In the genomic region with DNA sequence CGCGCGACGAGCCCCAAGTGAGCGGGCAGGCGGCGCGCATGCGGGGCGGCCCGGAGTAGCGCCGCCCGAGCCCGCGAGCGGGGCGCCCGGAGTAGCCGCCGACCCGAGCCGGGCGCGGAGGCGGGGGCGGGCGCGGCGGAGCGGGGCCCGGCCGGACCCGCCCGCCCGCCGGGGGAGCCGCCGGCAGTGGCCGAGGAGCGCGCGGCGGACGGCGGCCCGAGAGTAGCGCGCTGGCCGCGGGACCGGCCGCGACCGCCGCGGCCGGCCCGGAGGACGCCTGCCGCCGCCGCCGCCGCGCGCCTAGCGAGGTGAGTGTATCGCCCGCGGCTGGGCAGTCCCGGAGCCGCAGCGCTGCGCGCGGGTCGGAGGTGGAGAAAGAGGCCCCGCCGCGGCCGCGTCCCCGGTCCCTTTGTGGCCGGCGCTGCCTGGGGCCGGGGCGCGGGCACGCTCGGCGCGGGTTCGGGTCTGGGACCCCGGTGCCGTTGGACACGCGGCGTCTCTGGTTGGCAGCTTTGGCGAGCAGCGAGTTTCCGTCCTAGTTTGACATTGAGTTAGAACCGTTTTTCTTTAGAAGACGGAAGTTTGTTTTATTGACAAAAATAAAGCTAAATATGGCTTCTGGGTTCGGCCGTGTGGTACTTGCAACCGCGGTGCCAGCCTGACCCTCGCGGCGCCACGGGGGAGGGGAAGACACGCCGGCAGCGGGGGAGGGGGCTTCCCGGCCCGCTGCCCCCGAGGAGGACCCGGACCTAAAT, we compare ENCODE assay signal across 8 cellular contexts. TPM values are rescaled to one million over a fixed set of nuclear protein-coding genes. Genes with fewer than 3 reads are reported as not detected.
DNase-seq lines count a peak whose midpoint lies in the region; ATAC-seq and TF ChIP-seq lines count a peak whose summit lies in the region.

Gene GALNT1, plus strand, starts transcription at position 186 of the 755 bp plus-strand sequence. CDS start 72,923 bp downstream, outside the sequence.

- TF ChIP-seq POLR2A in adrenal gland (IDR thresholded peaks at IDR 0.05): no peak

- H3K9ac ChIP-seq in rectal smooth muscle tissue (ENCODE audit: low read length): peak within 1 kb of the TSS; percentile 53

- peaks cover 16 to 24% of the 10 kb centered on the region in 2 donors for H3K4me1 ChIP-seq in adrenal gland (replicated peaks in 1 of 2)
- peaks cover 0 to 19% of the 10 kb centered on the region in 2 donors for H3K4me1 ChIP-seq in right atrium auricular region
- H3K4me1 ChIP-seq in rectal smooth muscle tissue (ENCODE audit: control insufficient read depth, insufficient read depth, low read length): peaks cover 5% of the 10 kb centered on the region

- no peak for ATAC-seq in GM21619 (IDR thresholded peaks at IDR 0.05; ENCODE audit: unreplicated experiment)

- H3K9me3 ChIP-seq in adrenal gland (replicated peaks in 1 of 3) (no peaks in the 10 kb centered on the region), right atrium auricular region (no peaks in the 10 kb centered on the region)

- 0 to 1% (median 0%) methylated on average over 17 to 73 of the region's 119 CpGs for WGBS in adrenal gland, 4 donors

- H3K4me3 ChIP-seq in adrenal gland: peak within 1 kb of the TSS; percentile 34 to 93 (median 75)
- H3K4me3 ChIP-seq in right atrium auricular region: peak within 1 kb of the TSS; percentile 77 to 87
- H3K4me3 ChIP-seq in rectal smooth muscle tissue (ENCODE audit: low read length): peak within 1 kb of the TSS; percentile 79

- peak; percentile 45 for DNase-seq in activated CD4-positive, CD25-positive, alpha-beta regulatory T cell treated with anti-CD3 and anti-CD28 coated beads, Interleukin-2, amount 50 U/mL, for 72 hours
- no peak for DNase-seq in activated CD4-positive, CD25-positive, alpha-beta regulatory T cell (lab: John Stamatoyannopoulos, UW)
- peak; percentile 41 for DNase-seq in OCI-M1 (lab: John Stamatoyannopoulos, UW)
- peak in 5 of 7 donors; percentile 17 to 37 (median 26) for DNase-seq in adrenal gland
- no peak for DNase-seq in right atrium auricular region (ENCODE audit: low spot score)
- no peak for DNase-seq in NCI-H128 (lab: John Stamatoyannopoulos, UW; ENCODE audit: unreplicated experiment)

- TF ChIP-seq CTCF in adrenal gland (IDR thresholded peaks at IDR 0.05): no peak
- no peak for TF ChIP-seq CTCF in right atrium auricular region (IDR thresholded peaks at IDR 0.05)

- intact Hi-C loops in adrenal gland (cut with DNase I): no loop called here

- no peaks in the 10 kb centered on the region for H3K27me3 ChIP-seq in adrenal gland
- H3K27me3 ChIP-seq in right atrium auricular region: no peaks in the 10 kb centered on the region
- H3K27me3 ChIP-seq in rectal smooth muscle tissue (ENCODE audit: control insufficient read depth, insufficient read depth, low read length): no peaks in the 10 kb centered on the region

- H3K36me3 ChIP-seq in adrenal gland (replicated peaks in 1 of 2): no peaks in the 10 kb centered on the region
- H3K36me3 ChIP-seq in right atrium auricular region: no peaks in the 10 kb centered on the region
- H3K36me3 ChIP-seq in rectal smooth muscle tissue (ENCODE audit: control insufficient read depth, insufficient read depth, low read length): no peaks in the 10 kb centered on the region

- peak within 1 kb of the TSS; percentile 53 to 95 (median 90) for H3K27ac ChIP-seq in adrenal gland
- peak within 1 kb of the TSS; percentile 94 to 99 for H3K27ac ChIP-seq in right atrium auricular region
- peak within 1 kb of the TSS; percentile 94 for H3K27ac ChIP-seq in rectal smooth muscle tissue (ENCODE audit: low read depth, low read length)

RNA-seq across cellular contexts. Expression of gene GALNT1, which starts in this region (rescaled TPM):
- total RNA-seq in adrenal gland: 10 to 100 TPM; 26.0 to 75.2 (median 65.4) TPM
- 10 to 100 TPM in 2 of 3 donors, 1 to 10 TPM in 1; 9.7 to 96.9 (median 10.5) TPM for polyA plus RNA-seq in adrenal gland
- 10 to 100 TPM; 29.6 to 35.2 TPM for total RNA-seq in right atrium auricular region

Comparison
In these comparisons a context has a peak if more than half of its experiments do, and no peak if none do; other contexts are left out.
1. DNase-seq: peak in activated CD4-positive, CD25-positive, alpha-beta regulatory T cell treated with anti-CD3 and anti-CD28 coated beads, Interleukin-2, amount 50 U/mL, for 72 hours (single experiment), OCI-M1 (single experiment) and adrenal gland (5 of 7); none in activated CD4-positive, CD25-positive, alpha-beta regulatory T cell (0 of 4), right atrium auricular region (single experiment) and NCI-H128 (single experiment).
2. Peak in every context shown above with its lines, with median percentiles within 50 percentile points of each other: H3K27ac ChIP-seq and H3K4me3 ChIP-seq.